In the genomic region with DNA sequence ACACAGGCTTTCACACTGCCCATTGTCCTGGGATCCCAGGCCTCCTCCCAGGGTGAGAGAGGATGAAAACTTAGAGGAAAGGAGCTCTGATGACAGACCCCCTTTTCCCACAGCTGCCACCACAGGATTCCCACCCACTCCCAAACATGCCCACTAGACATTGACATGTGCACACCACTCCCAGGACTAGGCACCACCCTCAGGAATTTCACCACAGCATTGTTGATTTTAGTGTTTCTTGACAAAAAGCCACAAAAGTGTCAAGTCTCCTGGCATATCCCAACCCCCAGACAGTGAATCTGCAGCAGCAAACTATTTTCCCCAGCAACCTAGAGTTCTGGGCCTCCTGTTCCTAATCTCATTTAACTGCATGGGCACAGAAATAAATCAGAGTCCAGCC, we compare ENCODE assay signal across 18 cellular contexts. TPM values are rescaled to one million over a fixed set of nuclear protein-coding genes. Genes with fewer than 3 reads are reported as not detected.
DNase-seq lines count a peak whose midpoint lies in the region; ATAC-seq and TF ChIP-seq lines count a peak whose summit lies in the region.
"Had no signal": no experiment of that assay in that cellular context is flagged by ENCODE, and none has a peak within 500 bp of the region (broad histone marks: within the 10 kb centered on the region; RNA-seq: fewer than 3 reads in every experiment).

No MANE protein-coding gene starts in this region.

- no peaks in the 10 kb centered on the region for H3K9me3 Mint-ChIP-seq in progenitor cell of endocrine pancreas (ENCODE audit: low read depth)
- H3K9me3 Mint-ChIP-seq: activated CD8-positive, alpha-beta T cell treated with anti-CD3 and anti-CD28 coated beads for 36 hours; effector memory CD8-positive, alpha-beta T cell had no signal

- peak overlapping the region; percentile 1 for H3K27ac Mint-ChIP-seq in T-helper 17 cell
- H3K27ac Mint-ChIP-seq in progenitor cell of endocrine pancreas = peak overlapping the region; percentile 89
- H3K27ac Mint-ChIP-seq: activated CD8-positive, alpha-beta T cell treated with anti-CD3 and anti-CD28 coated beads for 36 hours; activated T-helper 2 cell treated with anti-CD3 and anti-CD28 coated beads, Interferon-gamma antibody, Interleukin-2, Interleukin-4, amounts not matched to agents 10 μg/mL and 5 μg/mL and 100 μg/mL, durations not matched to agents 14 hours and 24 hours and 36 hours had no signal

- peaks cover 2% of the 10 kb centered on the region for H3K4me1 Mint-ChIP-seq in T-helper 17 cell
- H3K4me1 Mint-ChIP-seq in progenitor cell of endocrine pancreas (ENCODE audit: low read depth) = peaks cover 25% of the 10 kb centered on the region

- H3K27me3 Mint-ChIP-seq in T-helper 17 cell = no peaks in the 10 kb centered on the region
- no peaks in the 10 kb centered on the region for H3K27me3 Mint-ChIP-seq in progenitor cell of endocrine pancreas
- H3K27me3 Mint-ChIP-seq: activated CD8-positive, alpha-beta T cell treated with anti-CD3 and anti-CD28 coated beads for 36 hours; effector memory CD8-positive, alpha-beta T cell had no signal

- ATAC-seq in T-helper 17 cell (no peak), GM18511 (IDR thresholded peaks at IDR 0.05; ENCODE audit: unreplicated experiment) (no peak), HG02588 (IDR thresholded peaks at IDR 0.05; ENCODE audit: unreplicated experiment) (no peak)
- ATAC-seq: activated CD8-positive, alpha-beta T cell treated with anti-CD3 and anti-CD28 coated beads for 36 hours; effector memory CD8-positive, alpha-beta T cell; mucosa of descending colon; psoas muscle had no signal

- no peak overlapping the region for H3K4me3 Mint-ChIP-seq in T-helper 17 cell
- H3K4me3 Mint-ChIP-seq in progenitor cell of endocrine pancreas (ENCODE audit: low read depth) = no peak overlapping the region
- H3K4me3 Mint-ChIP-seq: activated CD8-positive, alpha-beta T cell treated with anti-CD3 and anti-CD28 coated beads for 36 hours; effector memory CD8-positive, alpha-beta T cell had no signal

- in situ Hi-C loops in ACHN (cut with HindIII; ENCODE audit: low pct_ligation_motif_present, low pct_unique_long_range_greater_than_20kb, low sequenced_read_pairs) = no loop called here

- DNase-seq in GM03348 (ENCODE audit: low spot score) (peak; percentile 39), T-helper 17 cell (no peak), glomerular visceral epithelial cell (ENCODE audit: extremely low spot score) (peak; percentile 35), progenitor cell of endocrine pancreas (ENCODE audit: low spot score, unreplicated experiment) (no peak), ACHN (no peak), NCI-H2227 (lab: John Stamatoyannopoulos, UW; ENCODE audit: unreplicated experiment) (no peak)
- DNase-seq: activated CD8-positive, alpha-beta T cell treated with anti-CD3 and anti-CD28 coated beads for 36 hours; aorta; effector memory CD8-positive, alpha-beta T cell; mucosa of descending colon; NK-92 treated with Interleukin-12 subunit alpha and Interleukin-12 subunit beta, amount 100 ng/mL, for 24 hours; psoas muscle; Right ventricle myocardium superior; stimulated activated CD8-positive, alpha-beta memory T cell treated with anti-CD3 and anti-CD28 coated beads, Interleukin-4, amount 100 ng/mL, for 48 hours; tibial artery had no signal

- H3K36me3 Mint-ChIP-seq in T-helper 17 cell (ENCODE audit: low read depth) (peaks cover 2% of the 10 kb centered on the region), progenitor cell of endocrine pancreas (ENCODE audit: insufficient read depth) (peaks cover 33% of the 10 kb centered on the region)

- H3K9me3 ChIP-seq in T-helper 17 cell (ENCODE audit: control insufficient read depth, low read length, poor library complexity, severe bottlenecking) = no peaks in the 10 kb centered on the region
- H3K9me3 ChIP-seq: mucosa of descending colon, psoas muscle, tibial artery had no signal

- no peak for TF ChIP-seq CTCF in progenitor cell of endocrine pancreas (IDR thresholded peaks at IDR 0.05; ENCODE audit: unreplicated experiment)

RNA-seq across cellular contexts. Expression of gene ZNF714, which starts 10.1 kb away (rescaled TPM):
- total RNA-seq in T-helper 17 cell (10 to 100 TPM in 1 of 2 donors, 1 to 10 TPM in 1; 7.3 to 12.8 TPM), progenitor cell of endocrine pancreas (51.5 and 55.5 TPM in 2 replicates)

RNA-seq across cellular contexts. Expression of gene ZNF431, which starts 49.7 kb away (rescaled TPM):
- 10 to 100 TPM; 20.9 to 21.0 TPM for total RNA-seq in T-helper 17 cell
- total RNA-seq in progenitor cell of endocrine pancreas = 55.4 and 60.0 TPM in 2 replicates

Comparison
In these comparisons a context has a peak if more than half of its experiments do, and no peak if none do; other contexts are left out.
1. DNase-seq: peak in GM03348 (single experiment) and glomerular visceral epithelial cell (single experiment); none in T-helper 17 cell (0 of 3), progenitor cell of endocrine pancreas (single experiment), ACHN (single experiment) and NCI-H2227 (single experiment).